25 cellular contexts compared by ENCODE assay signal in the genomic region with DNA sequence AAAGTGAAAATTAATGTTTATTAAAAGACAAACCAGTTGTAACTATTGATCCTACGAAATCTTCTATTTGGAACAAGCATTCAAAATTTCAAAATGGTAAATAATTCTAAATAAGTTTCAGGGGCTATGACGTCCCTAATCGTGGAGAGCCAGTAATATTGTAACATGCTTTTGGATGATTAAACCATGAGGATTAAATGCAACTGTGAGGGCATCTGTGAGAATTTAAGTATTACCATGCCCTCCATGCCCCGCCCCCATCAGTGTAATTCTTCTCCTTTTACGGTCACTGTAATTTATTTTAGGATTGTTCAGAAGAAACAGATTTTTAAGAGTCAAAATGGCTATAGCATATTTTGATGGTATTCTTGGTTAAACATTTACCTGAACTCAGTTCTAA.
DNase-seq lines count a peak whose midpoint lies in the region; ATAC-seq and TF ChIP-seq lines count a peak whose summit lies in the region.
"Had no signal": no experiment of that assay in that cellular context is flagged by ENCODE, and none has a peak within 500 bp of the region (broad histone marks: within the 10 kb centered on the region; RNA-seq: fewer than 3 reads in every experiment).

No MANE protein-coding gene starts in this region.

- H3K36me3 Mint-ChIP-seq in nephron (ENCODE audit: low read depth): no peaks in the 10 kb centered on the region
- H3K36me3 Mint-ChIP-seq: activated naive CD8-positive, alpha-beta T cell treated with anti-CD3 and anti-CD28 coated beads, Interleukin-2, amount 10 ng/mL, durations not matched to agents 7 days and 5 days had no signal

- no peaks in the 10 kb centered on the region for H3K9me3 ChIP-seq in heart right ventricle
- no peaks in the 10 kb centered on the region for H3K9me3 ChIP-seq in right cardiac atrium (ENCODE audit: control insufficient read depth, low read length)
- H3K9me3 ChIP-seq in colonic mucosa: no peaks in the 10 kb centered on the region
- H3K9me3 ChIP-seq in suprapubic skin: no peaks in the 10 kb centered on the region
- H3K9me3 ChIP-seq: A549, mucosa of descending colon had no signal

- no peak for ATAC-seq in heart right ventricle
- ATAC-seq in right cardiac atrium: no peak
- no peak for ATAC-seq in HG03571 (IDR thresholded peaks at IDR 0.05; ENCODE audit: unreplicated experiment)
- ATAC-seq: A549 had no signal

- no peak overlapping the region for H3K4me3 Mint-ChIP-seq in nephron
- H3K4me3 Mint-ChIP-seq: activated naive CD8-positive, alpha-beta T cell treated with anti-CD3 and anti-CD28 coated beads, Interleukin-2, amount 10 ng/mL, durations not matched to agents 7 days and 5 days; B cell had no signal

- TF ChIP-seq EP300 in suprapubic skin (IDR thresholded peaks at IDR 0.05): no peak

- H3K9ac ChIP-seq in colonic mucosa (ENCODE audit: low read depth in 2 of 2, low read length in 2 of 2): no peak overlapping the region

- intact Hi-C loops in heart right ventricle (cut with DNase I): no loop called here
- intact Hi-C loops in right cardiac atrium (cut with DNase I): no loop called here
- intact Hi-C loops in colonic mucosa (cut with DNase I): no loop called here

- H3K9me3 Mint-ChIP-seq in nephron: no peaks in the 10 kb centered on the region
- H3K9me3 Mint-ChIP-seq: activated naive CD8-positive, alpha-beta T cell treated with anti-CD3 and anti-CD28 coated beads, Interleukin-2, amount 10 ng/mL, durations not matched to agents 7 days and 5 days had no signal

- H3K4me1 ChIP-seq in heart right ventricle (peaks cover 0 to 53% (median 20%) of the 10 kb centered on the region in 9 donors), right cardiac atrium (ENCODE audit: control insufficient read depth, insufficient read depth, low read length) (peaks cover 4% of the 10 kb centered on the region), colonic mucosa (no peaks in the 10 kb centered on the region), suprapubic skin (peaks cover 14% of the 10 kb centered on the region)

- H3K27me3 ChIP-seq in heart right ventricle (no peaks in the 10 kb centered on the region), right cardiac atrium (ENCODE audit: control insufficient read depth, insufficient read depth) (no peaks in the 10 kb centered on the region), colonic mucosa (no peaks in the 10 kb centered on the region), suprapubic skin (no peaks in the 10 kb centered on the region)
- H3K27me3 ChIP-seq: dorsolateral prefrontal cortex had no signal

- 74 to 76% methylated on average over 5 of the region's 5 CpGs for WGBS in heart right ventricle, 2 donors
- 78% methylated on average over 5 of the region's 5 CpGs for WGBS in right cardiac atrium
- 67% methylated on average over 5 of the region's 5 CpGs for WGBS in suprapubic skin

- H3K4me1 Mint-ChIP-seq in nephron: peaks cover 43% of the 10 kb centered on the region
- H3K4me1 Mint-ChIP-seq: activated naive CD8-positive, alpha-beta T cell treated with anti-CD3 and anti-CD28 coated beads, Interleukin-2, amount 10 ng/mL, durations not matched to agents 7 days and 5 days; B cell had no signal

- TF ChIP-seq CTCF in heart right ventricle (IDR thresholded peaks at IDR 0.05): no peak
- no peak for TF ChIP-seq CTCF in colonic mucosa (IDR thresholded peaks at IDR 0.05)
- no peak for TF ChIP-seq CTCF in nephron (IDR thresholded peaks at IDR 0.05; ENCODE audit: unreplicated experiment in 3 of 3)
- TF ChIP-seq CTCF in suprapubic skin (IDR thresholded peaks at IDR 0.05): no peak

- H3K4me3 ChIP-seq in heart right ventricle (no peak overlapping the region), right cardiac atrium (ENCODE audit: low read length) (no peak overlapping the region), colonic mucosa (no peak overlapping the region), suprapubic skin (no peak overlapping the region)
- H3K4me3 ChIP-seq: A549, dorsolateral prefrontal cortex, mucosa of descending colon had no signal

- H3K27ac ChIP-seq in heart right ventricle: peak overlapping the region in 7 of 10 donors; percentile 24 to 68 (median 46)
- H3K27ac ChIP-seq in right cardiac atrium (ENCODE audit: low read length): no peak overlapping the region
- H3K27ac ChIP-seq in colonic mucosa: peak overlapping the region; percentile 46
- peak overlapping the region; percentile 56 for H3K27ac ChIP-seq in suprapubic skin
- H3K27ac ChIP-seq: A549, dorsolateral prefrontal cortex had no signal

- H3K27ac Mint-ChIP-seq in nephron: peak overlapping the region; percentile 77 to 95 (median 93)
- H3K27ac Mint-ChIP-seq: activated naive CD8-positive, alpha-beta T cell treated with anti-CD3 and anti-CD28 coated beads, Interleukin-2, amount 10 ng/mL, durations not matched to agents 7 days and 5 days; B cell had no signal

- H3K36me3 ChIP-seq in heart right ventricle (no peaks in the 10 kb centered on the region), colonic mucosa (no peaks in the 10 kb centered on the region), suprapubic skin (no peaks in the 10 kb centered on the region)

- TF ChIP-seq POLR2A in suprapubic skin (IDR thresholded peaks at IDR 0.05): no peak

- DNase-seq in heart right ventricle (no peak), right cardiac atrium (no peak), colonic mucosa (no peak), suprapubic skin (ENCODE audit: low spot score in 2 of 2) (no peak), AG08395 (ENCODE audit: low spot score) (no peak), DMS114 treated with DMSO at 0.1 percent for 48 hours (lab: John Stamatoyannopoulos, UW; ENCODE audit: unreplicated experiment) (no peak)
- DNase-seq: activated CD4-positive, alpha-beta T cell treated with anti-CD3 and anti-CD28 coated beads for 48 hours; activated CD8-positive, alpha-beta memory T cell treated with anti-CD3 and anti-CD28 coated beads for 24 hours; activated effector memory CD4-positive, alpha-beta T cell treated with anti-CD3 and anti-CD28 coated beads, Interleukin-2, amount 50 U/mL, for 16 hours; activated naive CD8-positive, alpha-beta T cell treated with anti-CD3 and anti-CD28 coated beads, Interleukin-2, amount 10 ng/mL, durations not matched to agents 7 days and 5 days; DMS79; dorsolateral prefrontal cortex; GF-D8; HCEC 1CT; KBM-7; kidney glomerular epithelial cell; MM.1S; NCI-H2029; NCI-H2227 treated with DMSO at 0.1 percent for 48 hours; trophoblast cell had no signal

- peaks cover 3% of the 10 kb centered on the region for H3K27me3 Mint-ChIP-seq in nephron (ENCODE audit: low read depth)
- H3K27me3 Mint-ChIP-seq: B cell had no signal
